In genomic region chr10:23927926-23928325, GRCh38 we compare ENCODE assay signal across 21 cellular contexts.
"Had no signal": no experiment of that assay in that cellular context is flagged by ENCODE, and none has a peak within 500 bp of the region (broad histone marks: within the 10 kb centered on the region; RNA-seq: fewer than 3 reads in every experiment).

No MANE protein-coding gene starts in this region.

- H3K9me3 ChIP-seq: colonic mucosa, left ventricle myocardium inferior, mucosa of descending colon, ovary, psoas muscle, sigmoid colon, stomach, upper lobe of right lung had no signal

- DNase-seq: activated CD4-positive, alpha-beta memory T cell treated with anti-CD3 and anti-CD28 coated beads, Interleukin-2, amount 10 ng/mL, durations not matched to agents 7 days and 5 days; activated CD8-positive, alpha-beta memory T cell treated with anti-CD3 and anti-CD28 coated beads, Interleukin-2, amount 10 ng/mL, durations not matched to agents 7 days and 5 days; activated naive CD4-positive, alpha-beta T cell; colonic mucosa; head of caudate nucleus; left ventricle myocardium inferior; mucosa of descending colon; naive B cell; ovary; sigmoid colon; stimulated activated CD4-positive, alpha-beta T cell treated with anti-CD3 and anti-CD28 coated beads, Interleukin-4, amount 100 ng/mL, for 24 hours; stomach; upper lobe of right lung had no signal

- ATAC-seq: activated CD8-positive, alpha-beta memory T cell treated with anti-CD3 and anti-CD28 coated beads, Interleukin-2, amount 10 ng/mL, durations not matched to agents 7 days and 5 days; mucosa of descending colon; psoas muscle; stimulated activated effector memory CD8-positive, alpha-beta T cell treated with anti-CD3 and anti-CD28 coated beads, Interleukin-12 subunit alpha, Interleukin-12 subunit beta, amount 100 ng/mL, for 72 hours; upper lobe of right lung had no signal

- H3K36me3 Mint-ChIP-seq: activated CD8-positive, alpha-beta memory T cell treated with anti-CD3 and anti-CD28 coated beads, Interleukin-2, amount 10 ng/mL, durations not matched to agents 7 days and 5 days; brain; memory B cell; naive B cell; stimulated activated effector memory CD8-positive, alpha-beta T cell treated with anti-CD3 and anti-CD28 coated beads, Interleukin-12 subunit alpha, Interleukin-12 subunit beta, amount 100 ng/mL, for 72 hours had no signal

- H3K9me3 Mint-ChIP-seq: activated CD4-positive, alpha-beta memory T cell treated with anti-CD3 and anti-CD28 coated beads, Interleukin-2, amount 10 ng/mL, durations not matched to agents 7 days and 5 days; brain; central memory CD8-positive, alpha-beta T cell; memory B cell; T-helper 2 cell treated with Interferon-gamma antibody and Interleukin-4, amounts not matched to agents 5 μg/mL and 100 μg/mL, for 36 hours had no signal

- FAIRE-seq: frontal cortex, TTC549 had no signal

- H3K36me3 ChIP-seq: colonic mucosa, left ventricle myocardium inferior, ovary, sigmoid colon, stomach, upper lobe of right lung had no signal

- H3K27ac Mint-ChIP-seq: activated CD4-positive, alpha-beta memory T cell treated with anti-CD3 and anti-CD28 coated beads, Interleukin-2, amount 10 ng/mL, durations not matched to agents 7 days and 5 days; activated CD8-positive, alpha-beta memory T cell treated with anti-CD3 and anti-CD28 coated beads, Interleukin-2, amount 10 ng/mL, durations not matched to agents 7 days and 5 days; memory B cell; naive B cell; stimulated activated effector memory CD8-positive, alpha-beta T cell treated with anti-CD3 and anti-CD28 coated beads, Interleukin-12 subunit alpha, Interleukin-12 subunit beta, amount 100 ng/mL, for 72 hours; T-helper 2 cell treated with Interferon-gamma antibody and Interleukin-4, amounts not matched to agents 5 μg/mL and 100 μg/mL, for 36 hours had no signal

- H3K4me3 Mint-ChIP-seq: activated CD4-positive, alpha-beta memory T cell treated with anti-CD3 and anti-CD28 coated beads, Interleukin-2, amount 10 ng/mL, durations not matched to agents 7 days and 5 days; activated CD8-positive, alpha-beta memory T cell treated with anti-CD3 and anti-CD28 coated beads, Interleukin-2, amount 10 ng/mL, durations not matched to agents 7 days and 5 days; brain; central memory CD8-positive, alpha-beta T cell; memory B cell; naive B cell; stimulated activated effector memory CD8-positive, alpha-beta T cell treated with anti-CD3 and anti-CD28 coated beads, Interleukin-12 subunit alpha, Interleukin-12 subunit beta, amount 100 ng/mL, for 72 hours; T-helper 2 cell treated with Interferon-gamma antibody and Interleukin-4, amounts not matched to agents 5 μg/mL and 100 μg/mL, for 36 hours had no signal

- H3K4me1 Mint-ChIP-seq: activated CD4-positive, alpha-beta memory T cell treated with anti-CD3 and anti-CD28 coated beads, Interleukin-2, amount 10 ng/mL, durations not matched to agents 7 days and 5 days; activated CD8-positive, alpha-beta memory T cell treated with anti-CD3 and anti-CD28 coated beads, Interleukin-2, amount 10 ng/mL, durations not matched to agents 7 days and 5 days; central memory CD8-positive, alpha-beta T cell; memory B cell; naive B cell; stimulated activated effector memory CD8-positive, alpha-beta T cell treated with anti-CD3 and anti-CD28 coated beads, Interleukin-12 subunit alpha, Interleukin-12 subunit beta, amount 100 ng/mL, for 72 hours had no signal

- H3K27me3 ChIP-seq: colonic mucosa, ovary, sigmoid colon, stomach, upper lobe of right lung had no signal

- H3K27ac ChIP-seq: colonic mucosa, left ventricle myocardium inferior, ovary, psoas muscle, sigmoid colon, stomach, upper lobe of right lung had no signal

- H3K27me3 Mint-ChIP-seq: activated CD4-positive, alpha-beta memory T cell treated with anti-CD3 and anti-CD28 coated beads, Interleukin-2, amount 10 ng/mL, durations not matched to agents 7 days and 5 days; activated CD8-positive, alpha-beta memory T cell treated with anti-CD3 and anti-CD28 coated beads, Interleukin-2, amount 10 ng/mL, durations not matched to agents 7 days and 5 days; central memory CD8-positive, alpha-beta T cell; memory B cell had no signal

- H3K4me1 ChIP-seq: colonic mucosa, left ventricle myocardium inferior, psoas muscle, sigmoid colon, stomach, upper lobe of right lung had no signal

- H3K4me3 ChIP-seq: colonic mucosa, left ventricle myocardium inferior, mucosa of descending colon, ovary, psoas muscle, sigmoid colon, stomach, upper lobe of right lung had no signal
